ENCODE assay signal across 10 cellular contexts in the genomic region with DNA sequence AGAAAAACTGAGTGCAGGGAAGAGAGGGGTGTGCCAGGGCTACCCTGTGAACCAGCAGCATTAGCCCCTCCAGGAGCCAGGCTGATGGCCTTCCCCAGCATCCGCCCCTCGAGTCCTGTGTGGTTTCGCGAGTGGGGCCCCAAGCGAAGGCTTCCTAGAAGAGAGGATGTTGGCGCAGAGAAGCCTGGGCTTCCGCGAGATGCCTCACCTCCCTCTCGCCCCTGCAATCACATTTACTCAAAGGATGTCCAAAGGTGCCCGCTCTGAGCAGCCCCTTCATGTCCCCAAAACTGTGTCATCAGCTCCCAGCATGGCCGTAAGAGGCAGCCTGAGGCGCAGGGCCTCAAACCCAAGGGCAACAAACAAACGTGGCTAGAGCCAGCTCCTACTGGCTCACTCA.
A peak's percentile ranks its signal among the peaks of the same experiment; 100 is the strongest.
DNase-seq lines count a peak whose midpoint lies in the region; ATAC-seq, FAIRE-seq and TF ChIP-seq lines count a peak whose summit lies in the region.
"Had no signal": no experiment of that assay in that cellular context is flagged by ENCODE, and none has a peak within 500 bp of the region (broad histone marks: within the 10 kb centered on the region; RNA-seq: fewer than 3 reads in every experiment).

No MANE protein-coding gene starts in this region.

- H2BK5ac ChIP-seq in H1 (ENCODE audit: low read depth, low read length) (no peak overlapping the region), mesendoderm (ENCODE audit: low read length) (no peak overlapping the region)

- no peak for TF ChIP-seq EP300 in H1 (IDR thresholded peaks at IDR 0.05; ENCODE audit: borderline replicate concordance in 1 of 2, low read depth in 2 of 2, low read length in 2 of 2)

- H2AK5ac ChIP-seq in H1 (ENCODE audit: low read depth, low read length) (no peak overlapping the region), mesendoderm (ENCODE audit: low read length) (no peak overlapping the region)

- H3K4me2 ChIP-seq in GM23338 (no peak overlapping the region), H1 (ENCODE audit: insufficient read depth in 1 of 2, low read depth in 2 of 2, low read length in 2 of 2) (no peak overlapping the region), mesendoderm (ENCODE audit: low read length) (no peak overlapping the region)

- CTCF ChIA-PET in H1 (lab: Charles Lee; ENCODE audit: partially characterized antibody) = interaction anchor here (0.6 to 4.5 kb wide), 7 partner anchors 9 to 488 kb away, joined by 3 to 15 read pairs (median 5); no protein-coding TSS in a partner anchor

- H3K27ac ChIP-seq in GM23338 (ENCODE audit: low read depth) (no peak overlapping the region), H1 (ENCODE audit: low read depth, low read length) (no peak overlapping the region), mesendoderm (ENCODE audit: low read depth, low read length) (no peak overlapping the region)
- H3K27ac ChIP-seq: C4-2B had no signal

- whole genome bisulfite sequencing in H1 (ENCODE audit: extremely low coverage in 1 of 2, insufficient coverage in 1 of 2, insufficient read length in 1 of 2, insufficient replicate concordance in 2 of 2, low coverage in 1 of 2, low lambda C conversion rate in 2 of 2, missing lambda C conversion rate in 1 of 2), 2 experiments = 88% methylated on average over 13 of the region's 13 CpGs; no CpG with 5 or more reads in 1 of the 2 experiments
- no CpG with 5 or more reads among the region's 13 CpGs for WGBS in mesendoderm (ENCODE audit: extremely low coverage, insufficient coverage, low lambda C conversion rate)

- ATAC-seq in GM23338 = no peak

- H3K79me1 ChIP-seq in H1 (ENCODE audit: low read depth, low read length) (no peaks in the 10 kb centered on the region; the same call in 1 of the 2 replicates), mesendoderm (ENCODE audit: low read length) (peaks cover 29% of the 10 kb centered on the region)

- H4K20me1 ChIP-seq in GM23338 (replicated peaks; ENCODE audit: insufficient read depth) (no peaks in the 10 kb centered on the region), H1 (replicated peaks in 1 of 2; ENCODE audit: control insufficient read depth in 1 of 2, insufficient read depth in 2 of 2, low read length in 2 of 2) (no peaks in the 10 kb centered on the region)

- H3K9me3 ChIP-seq in H1 (ENCODE audit: insufficient read depth in 2 of 2, low read depth in 1 of 2, low read length in 1 of 2) (no peaks in the 10 kb centered on the region), HAP-1 (no peaks in the 10 kb centered on the region)

- no peaks in the 10 kb centered on the region for H3F3A ChIP-seq in GM23338 (replicated peaks; ENCODE audit: low read depth)

- peaks cover 2% of the 10 kb centered on the region for H3K27me3 Mint-ChIP-seq in GM23338 (ENCODE audit: insufficient read depth, low read depth, poor library complexity)

- H2BK15ac ChIP-seq in H1 (ENCODE audit: low read length) = no peak overlapping the region
- H2BK15ac ChIP-seq in mesendoderm (replicated peaks; ENCODE audit: low read depth) = no peak overlapping the region

- in situ Hi-C loops in HAP-1 (cut with MboI; ENCODE audit: low sequenced_read_pairs) = no loop called here

- H3K79me2 ChIP-seq in GM23338 (replicated peaks; ENCODE audit: insufficient read depth) (no peaks in the 10 kb centered on the region), H1 (ENCODE audit: control insufficient read depth in 1 of 2, insufficient read depth in 2 of 2, low read length in 2 of 2) (no peaks in the 10 kb centered on the region), mesendoderm (ENCODE audit: control insufficient read depth, insufficient read depth, low read length) (no peaks in the 10 kb centered on the region)

- H3K4me1 ChIP-seq in GM23338 (ENCODE audit: insufficient read depth) (no peaks in the 10 kb centered on the region), H1 (replicated peaks in 1 of 4; ENCODE audit: control insufficient read depth in 3 of 4, insufficient read depth in 4 of 4, low read length in 3 of 4) (peaks cover 0 to 3% (median 0%) of the 10 kb centered on the region in 4 experiments; a peak in 1 of 7 replicates), mesendoderm (ENCODE audit: control insufficient read depth, low read depth, low read length) (no peaks in the 10 kb centered on the region), HAP-1 (no peaks in the 10 kb centered on the region)

- H3K4me3 Mint-ChIP-seq in GM23338 = no peak overlapping the region

- 0 out of 2 replicates have a peak overlapping the region, but pooled peaks have one; percentile 10 for H3K27ac Mint-ChIP-seq in GM23338

- no peak overlapping the region for H4K5ac ChIP-seq in H1 (ENCODE audit: insufficient read length, low read depth, low read length)
- H4K5ac ChIP-seq in mesendoderm (ENCODE audit: low read length) = no peak overlapping the region

- no peak overlapping the region for H4K91ac ChIP-seq in H1 (replicated peaks; ENCODE audit: insufficient read length, low read length)

- no peak overlapping the region for H3K4ac ChIP-seq in H1 (replicated peaks; ENCODE audit: insufficient read length, low read depth, low read length)
- no peak overlapping the region for H3K4ac ChIP-seq in mesendoderm (ENCODE audit: low read depth, low read length)

- H2BK12ac ChIP-seq in H1 (ENCODE audit: low read depth, low read length) = 0 out of 2 replicates have a peak overlapping the region, but pooled peaks have one; percentile 68

- no peak overlapping the region for H3K9ac ChIP-seq in H1 (replicated peaks in 1 of 4; ENCODE audit: extremely low read depth in 1 of 4, low read depth in 3 of 4, low read length in 3 of 4)
- H3K9ac ChIP-seq in mesendoderm (ENCODE audit: low read length) = no peak overlapping the region

- no peaks in the 10 kb centered on the region for H3K9me2 ChIP-seq in GM23338 (ENCODE audit: insufficient read depth)

- H4K8ac ChIP-seq in H1 (ENCODE audit: extremely low read depth, insufficient read depth, low read length) = peak overlapping the region; percentile 65; the same call in 1 of the 2 replicates
- no peak overlapping the region for H4K8ac ChIP-seq in mesendoderm (ENCODE audit: low read depth, low read length)

- H3K56ac ChIP-seq in H1 (replicated peaks; ENCODE audit: insufficient read length, low read depth, low read length) (no peak overlapping the region), mesendoderm (ENCODE audit: low read length) (no peak overlapping the region)

- no peak overlapping the region for H3K18ac ChIP-seq in H1 (ENCODE audit: extremely low read depth, low read length)
- H3K18ac ChIP-seq in mesendoderm (ENCODE audit: low read length) = no peak overlapping the region

- no peak overlapping the region for H2BK20ac ChIP-seq in H1 (ENCODE audit: low read length)

- no peaks in the 10 kb centered on the region for H3K36me3 ChIP-seq in GM23338 (ENCODE audit: insufficient read depth)
- no peaks in the 10 kb centered on the region for H3K36me3 ChIP-seq in H1 (ENCODE audit: control insufficient read depth in 2 of 4, insufficient read depth in 4 of 4, low read length in 3 of 4)
- H3K36me3 ChIP-seq in mesendoderm (ENCODE audit: control insufficient read depth, insufficient read depth, low read length) = peaks cover 4% of the 10 kb centered on the region
- no peaks in the 10 kb centered on the region for H3K36me3 ChIP-seq in HAP-1 (replicated peaks)

- no peak overlapping the region for H3K14ac ChIP-seq in H1 (ENCODE audit: insufficient read length)

- TF ChIP-seq CTCF in GM23338 (conservative IDR thresholded peaks at IDR 0.05; ENCODE audit: low read depth in 2 of 2) (no peak), H1 (IDR thresholded peaks at IDR 0.05; ENCODE audit: control extremely low read depth in 1 of 3, insufficient read depth in 1 of 3, low read depth in 1 of 3, low read length in 3 of 3) (no peak)

- H2BK120ac ChIP-seq in H1 (replicated peaks; ENCODE audit: low read depth, low read length) = no peak overlapping the region
- no peak overlapping the region for H2BK120ac ChIP-seq in mesendoderm (ENCODE audit: low read depth, low read length)

- TF ChIP-seq RAD21 in H1 (IDR thresholded peaks at IDR 0.05 in 1 of 2, conservative IDR thresholded peaks at IDR 0.05 in 1 of 2; ENCODE audit: low read depth in 2 of 2, low read length in 2 of 2) = no peak

- DNase-seq in GM23338 (ENCODE audit: low spot score) (no peak), activated T-cell treated with anti-CD3 and anti-CD28 coated beads for 24 hours (ENCODE audit: low read depth) (peak; percentile 30), H1 (ENCODE audit: low read depth in 1 of 2, low spot score in 2 of 2) (no peak), mesendoderm (no peak), HAP-1 (ENCODE audit: low spot score in 2 of 2) (no peak), D341Med (ENCODE audit: low spot score) (no peak), Kasumi-1 (lab: John Stamatoyannopoulos, UW) (no peak)
- DNase-seq in stimulated activated CD8-positive, alpha-beta memory T cell treated with anti-CD3 and anti-CD28 coated beads, Interleukin-15, amount 100 ng/mL, for 48 hours (ENCODE audit: low read depth in 2 of 2) = peak; percentile 66 to 70
- DNase-seq: heart right ventricle had no signal

- no peak for TF ChIP-seq POLR2A in H1 (IDR thresholded peaks at IDR 0.05; ENCODE audit: control extremely low read depth in 1 of 2, low read depth in 2 of 2, low read length in 2 of 2)

- H3K23ac ChIP-seq in H1 (ENCODE audit: insufficient read length) (no peak overlapping the region), mesendoderm (ENCODE audit: low read length) (no peak overlapping the region)

- H3K23me2 ChIP-seq in H1 (ENCODE audit: low read depth, low read length) = no peaks in the 10 kb centered on the region

- POLR2A ChIA-PET in H1 (lab: Charles Lee; ENCODE audit: partially characterized antibody) = interaction anchor here (1.6 kb wide), 1 partner anchor 112 kb away, joined by 4 read pairs; the partner anchor contains the start of gene PREX1

- no peak for FAIRE-seq in H1 (lab: Jason Lieb, UNC)

- peaks cover 9% of the 10 kb centered on the region for H3K4me1 Mint-ChIP-seq in GM23338

- H3K36me3 Mint-ChIP-seq in GM23338 (ENCODE audit: low read depth) = no peaks in the 10 kb centered on the region; the same call in 2 of the 3 replicates

- H3K27me3 ChIP-seq in GM23338 (ENCODE audit: insufficient read depth) (no peaks in the 10 kb centered on the region), H1 (replicated peaks in 1 of 4; ENCODE audit: control insufficient read depth in 3 of 4, extremely low read depth in 1 of 4, insufficient read depth in 3 of 4, low read length in 3 of 4) (no peaks in the 10 kb centered on the region), mesendoderm (ENCODE audit: insufficient read depth, low read length, poor library complexity) (no peaks in the 10 kb centered on the region), HAP-1 (ENCODE audit: low read depth) (no peaks in the 10 kb centered on the region)
- H3K27me3 ChIP-seq: heart right ventricle had no signal

- no peaks in the 10 kb centered on the region; the same call in 2 of the 3 replicates for H3K9me3 Mint-ChIP-seq in GM23338

- H3K4me3 ChIP-seq in GM23338 (no peak overlapping the region), H1 (ENCODE audit: extremely low read depth in 1 of 4, insufficient read depth in 2 of 4, low read depth in 3 of 4, low read length in 4 of 4) (no peak overlapping the region), mesendoderm (ENCODE audit: low read length) (no peak overlapping the region), HAP-1 (no peak overlapping the region)
- H3K4me3 ChIP-seq: heart right ventricle had no signal

- H2AFZ ChIP-seq in GM23338 (no peak overlapping the region), H1 (ENCODE audit: low read length) (no peak overlapping the region)

TF ChIP-seq in H1, 55 proteins besides CTCF, POLR2A, EP300 and RAD21 (continues in another document):
- no peak for TF ChIP-seq MAFK (IDR thresholded peaks at IDR 0.05; ENCODE audit: low read depth, low read length)

Comparison
In these comparisons a context has a peak if more than half of its experiments do, and no peak if none do; other contexts are left out.
1. DNase-seq: peak in activated T-cell treated with anti-CD3 and anti-CD28 coated beads for 24 hours (single experiment) and stimulated activated CD8-positive, alpha-beta memory T cell treated with anti-CD3 and anti-CD28 coated beads, Interleukin-15, amount 100 ng/mL, for 48 hours (2 of 2); none in GM23338 (single experiment), H1 (0 of 2), mesendoderm (single experiment), HAP-1 (0 of 2), D341Med (single experiment) and Kasumi-1 (0 of 2).